Comparison of ENCODE assay signal across 31 cellular contexts in the genomic region with DNA sequence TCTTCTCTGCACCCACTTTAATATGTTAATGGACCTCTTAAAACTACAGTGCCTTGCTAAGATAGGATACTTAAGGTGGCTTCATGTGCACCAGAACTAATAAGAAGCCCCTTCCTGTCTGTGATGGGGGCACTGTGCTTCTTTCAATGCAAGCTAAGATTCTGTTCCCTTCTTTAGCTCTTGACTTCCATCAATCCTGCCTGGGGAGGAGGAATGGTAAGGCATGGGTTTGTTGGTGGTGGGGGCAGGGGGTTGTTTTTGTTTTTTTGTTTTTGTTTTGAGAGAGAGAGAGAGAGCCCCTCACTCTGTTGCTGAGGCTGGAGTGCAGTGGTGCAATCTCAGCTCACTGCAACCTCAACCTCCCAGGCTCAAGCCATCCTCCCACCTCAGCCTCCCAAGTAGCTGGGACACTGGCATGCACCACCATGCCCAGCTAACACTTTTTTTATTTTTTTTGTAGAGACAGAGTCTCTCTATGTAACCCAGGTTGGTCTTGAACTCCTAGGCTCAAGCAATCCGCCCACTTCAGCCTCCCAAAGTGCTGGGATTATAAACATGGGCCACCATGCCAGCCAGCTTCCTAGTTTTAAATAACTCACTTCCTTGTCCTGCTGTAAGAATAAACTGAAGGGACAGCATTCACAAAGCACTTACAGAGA. TPM values are rescaled to one million over a fixed set of nuclear protein-coding genes. Genes with fewer than 3 reads are reported as not detected.
"Had no signal": no experiment of that assay in that cellular context is flagged by ENCODE, and none has a peak within 500 bp of the region (broad histone marks: within the 10 kb centered on the region; RNA-seq: fewer than 3 reads in every experiment).

No MANE protein-coding gene starts in this region.

- H3K9me3 Mint-ChIP-seq: effector memory CD8-positive, alpha-beta T cell; mesothelial cell of epicardium; naive thymus-derived CD8-positive, alpha-beta T cell had no signal

- H3K27me3 ChIP-seq: adrenal gland, ascending aorta, esophagus muscularis mucosa, gastrocnemius medialis, sigmoid colon, tibial artery, uterus had no signal

- H3K4me1 ChIP-seq: adrenal gland, ascending aorta, gastrocnemius medialis, sigmoid colon, tibial artery, uterus had no signal

- H3K4me3 ChIP-seq: adrenal gland, ascending aorta, esophagus muscularis mucosa, gastrocnemius medialis, sigmoid colon, smooth muscle cell, tibial artery, uterus had no signal

- H3K36me3 Mint-ChIP-seq: activated naive CD8-positive, alpha-beta T cell; mesothelial cell of epicardium; naive thymus-derived CD8-positive, alpha-beta T cell had no signal

- H3K36me3 ChIP-seq: adrenal gland, ascending aorta, brain microvascular endothelial cell, esophagus muscularis mucosa, gastrocnemius medialis, sigmoid colon, tibial artery, uterus had no signal

- H3K4me3 Mint-ChIP-seq: activated naive CD8-positive, alpha-beta T cell; effector memory CD8-positive, alpha-beta T cell; mesothelial cell of epicardium; naive thymus-derived CD8-positive, alpha-beta T cell had no signal

- H3K27ac Mint-ChIP-seq: activated naive CD8-positive, alpha-beta T cell; mesothelial cell of epicardium; progenitor cell of endocrine pancreas had no signal

- H3K27me3 Mint-ChIP-seq: activated naive CD8-positive, alpha-beta T cell had no signal

- ATAC-seq: effector memory CD8-positive, alpha-beta T cell; gastrocnemius medialis; naive thymus-derived CD8-positive, alpha-beta T cell; stimulated activated naive CD8-positive, alpha-beta T cell treated with anti-CD3 and anti-CD28 coated beads, Interleukin-15, Interleukin-2, amounts not matched to agents 100 U/mL and 50 U/mL, for 24 hours had no signal

- DNase-seq: activated CD4-positive, alpha-beta T cell treated with anti-CD3 and anti-CD28 coated beads for 1 hour; activated CD4-positive, alpha-beta T cell treated with anti-CD3 and anti-CD28 coated beads, Interleukin-2, amount 50 U/mL, for 1 hour; activated gamma-delta T cell treated with Interleukin-2 at 50 U/mL for 16 hours; activated T-cell treated with anti-CD3 and anti-CD28 coated beads, Interleukin-2, amount 50 U/mL, for 1 hour; caudate nucleus; dermis blood vessel endothelial cell; effector memory CD8-positive, alpha-beta T cell; gastrocnemius medialis; head of caudate nucleus; hypothalamus; left ventricle myocardium superior; naive thymus-derived CD8-positive, alpha-beta T cell; retina; sigmoid colon; stimulated activated CD4-positive, alpha-beta T cell treated with anti-CD3 and anti-CD28 coated beads, Interleukin-4, amount 100 ng/mL, for 1 hour; stimulated activated naive CD8-positive, alpha-beta T cell treated with anti-CD3 and anti-CD28 coated beads, Interleukin-15, Interleukin-2, amounts not matched to agents 100 U/mL and 50 U/mL, for 24 hours; substantia nigra; uterus had no signal

- H3K27ac ChIP-seq: adrenal gland, ascending aorta, brain microvascular endothelial cell, esophagus muscularis mucosa, gastrocnemius medialis, sigmoid colon, tibial artery, uterus had no signal

- H3K9me3 ChIP-seq: adrenal gland, ascending aorta, esophagus muscularis mucosa, gastrocnemius medialis, sigmoid colon, tibial artery, uterus had no signal

RNA-seq across cellular contexts. Expression of a gene that starts 4.5 kb away (rescaled TPM):
- total RNA-seq: adrenal gland; ascending aorta; dermis blood vessel endothelial cell; endothelial cell of umbilical vein; esophagus muscularis mucosa; gastrocnemius medialis; left ventricle myocardium superior; mammary epithelial cell; naive thymus-derived CD8-positive, alpha-beta T cell; osteoblast; progenitor cell of endocrine pancreas; sigmoid colon; smooth muscle cell; T-helper 2 cell treated with Interferon-gamma antibody and Interleukin-4, amounts not matched to agents 100 ng/mL and 5 ng/mL, for 36 hours; uterus had no signal
- polyA plus RNA-seq: adrenal gland; endothelial cell of umbilical vein; naive thymus-derived CD8-positive, alpha-beta T cell; sigmoid colon; smooth muscle cell had no signal

RNA-seq across cellular contexts. Expression of a gene that starts 13.5 kb away (rescaled TPM):
- total RNA-seq: ascending aorta; dermis blood vessel endothelial cell; endothelial cell of umbilical vein; gastrocnemius medialis; left ventricle myocardium superior; mammary epithelial cell; naive thymus-derived CD8-positive, alpha-beta T cell; osteoblast; sigmoid colon; smooth muscle cell; T-helper 2 cell treated with Interferon-gamma antibody and Interleukin-4, amounts not matched to agents 100 ng/mL and 5 ng/mL, for 36 hours; uterus had no signal
- polyA plus RNA-seq: endothelial cell of umbilical vein; mammary epithelial cell; naive thymus-derived CD8-positive, alpha-beta T cell; smooth muscle cell had no signal

RNA-seq across cellular contexts. Expression of a gene that starts 23.2 kb away (rescaled TPM):
- total RNA-seq: adrenal gland; ascending aorta; dermis blood vessel endothelial cell; endothelial cell of umbilical vein; esophagus muscularis mucosa; gastrocnemius medialis; left ventricle myocardium superior; mammary epithelial cell; mesothelial cell of epicardium; naive thymus-derived CD8-positive, alpha-beta T cell; osteoblast; progenitor cell of endocrine pancreas; sigmoid colon; smooth muscle cell; T-helper 2 cell treated with Interferon-gamma antibody and Interleukin-4, amounts not matched to agents 100 ng/mL and 5 ng/mL, for 36 hours; uterus had no signal
- polyA plus RNA-seq: adrenal gland; endothelial cell of umbilical vein; mammary epithelial cell; naive thymus-derived CD8-positive, alpha-beta T cell; sigmoid colon; smooth muscle cell had no signal

RNA-seq across cellular contexts. Expression of a gene that starts 33.7 kb away (rescaled TPM):
- total RNA-seq: adrenal gland; ascending aorta; dermis blood vessel endothelial cell; endothelial cell of umbilical vein; esophagus muscularis mucosa; gastrocnemius medialis; left ventricle myocardium superior; mammary epithelial cell; mesothelial cell of epicardium; naive thymus-derived CD8-positive, alpha-beta T cell; osteoblast; progenitor cell of endocrine pancreas; sigmoid colon; T-helper 2 cell treated with Interferon-gamma antibody and Interleukin-4, amounts not matched to agents 100 ng/mL and 5 ng/mL, for 36 hours; uterus had no signal
- polyA plus RNA-seq: endothelial cell of umbilical vein; mammary epithelial cell; naive thymus-derived CD8-positive, alpha-beta T cell had no signal

RNA-seq across cellular contexts. Expression of a gene that starts 48.4 kb away (rescaled TPM):
- total RNA-seq: adrenal gland; ascending aorta; dermis blood vessel endothelial cell; endothelial cell of umbilical vein; gastrocnemius medialis; left ventricle myocardium superior; mammary epithelial cell; mesothelial cell of epicardium; naive thymus-derived CD8-positive, alpha-beta T cell; osteoblast; progenitor cell of endocrine pancreas; sigmoid colon; T-helper 2 cell treated with Interferon-gamma antibody and Interleukin-4, amounts not matched to agents 100 ng/mL and 5 ng/mL, for 36 hours; uterus had no signal
- polyA plus RNA-seq: endothelial cell of umbilical vein; mammary epithelial cell; naive thymus-derived CD8-positive, alpha-beta T cell had no signal
